Comparison of ENCODE assay signal across 22 cellular contexts in the genomic region with DNA sequence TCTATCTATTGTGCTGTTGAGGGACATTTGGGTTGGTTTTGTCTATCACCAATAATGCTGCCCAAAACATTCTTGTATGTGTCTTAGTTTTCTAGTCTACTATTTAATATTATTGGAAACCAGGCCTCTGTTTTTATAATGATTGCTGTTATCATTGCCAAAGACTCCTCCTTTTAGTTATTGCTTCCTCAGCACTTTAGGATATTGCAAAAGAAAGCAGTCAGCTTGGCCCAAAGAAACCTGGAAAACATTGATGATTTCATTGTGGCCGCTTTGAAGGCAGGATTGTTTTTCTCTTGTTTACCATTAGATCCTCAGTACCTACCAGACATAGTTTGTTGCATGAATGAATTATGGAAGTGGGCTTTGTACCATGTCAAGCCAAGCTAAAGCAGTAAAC.
"Had no signal": no experiment of that assay in that cellular context is flagged by ENCODE, and none has a peak within 500 bp of the region (broad histone marks: within the 10 kb centered on the region; RNA-seq: fewer than 3 reads in every experiment).

No MANE protein-coding gene starts in this region.

- FAIRE-seq: HTR-8/SVneo had no signal

- H3K9me2 ChIP-seq: SK-N-SH had no signal

- DNase-seq: NCI-H1092, NCI-H1105 treated with DMSO at 0.1 percent for 48 hours, NCI-H1417 treated with DMSO at 0.1 percent for 48 hours, NCI-H146, NCI-H187, NCI-H2029, NCI-H2081 treated with DMSO at 0.1 percent for 48 hours, NCI-H2171, NCI-H226, NCI-H446, NCI-H510A, NCI-H524 treated with DMSO at 0.1 percent for 48 hours, NCI-H69, NCI-H774, SHP77, SK-N-SH, SW 1271, T-cell had no signal

- H3K4me2 ChIP-seq: KMS-11, SK-N-SH had no signal

- ATAC-seq: T-cell had no signal

- H3K9ac ChIP-seq: KMS-11, SK-N-SH had no signal

- H3K27ac ChIP-seq: HL-60, KMS-11, RWPE1 had no signal

- H3K9me3 ChIP-seq: SK-N-SH had no signal
